Comparison of ENCODE assay signal across 19 cellular contexts in the genomic region with DNA sequence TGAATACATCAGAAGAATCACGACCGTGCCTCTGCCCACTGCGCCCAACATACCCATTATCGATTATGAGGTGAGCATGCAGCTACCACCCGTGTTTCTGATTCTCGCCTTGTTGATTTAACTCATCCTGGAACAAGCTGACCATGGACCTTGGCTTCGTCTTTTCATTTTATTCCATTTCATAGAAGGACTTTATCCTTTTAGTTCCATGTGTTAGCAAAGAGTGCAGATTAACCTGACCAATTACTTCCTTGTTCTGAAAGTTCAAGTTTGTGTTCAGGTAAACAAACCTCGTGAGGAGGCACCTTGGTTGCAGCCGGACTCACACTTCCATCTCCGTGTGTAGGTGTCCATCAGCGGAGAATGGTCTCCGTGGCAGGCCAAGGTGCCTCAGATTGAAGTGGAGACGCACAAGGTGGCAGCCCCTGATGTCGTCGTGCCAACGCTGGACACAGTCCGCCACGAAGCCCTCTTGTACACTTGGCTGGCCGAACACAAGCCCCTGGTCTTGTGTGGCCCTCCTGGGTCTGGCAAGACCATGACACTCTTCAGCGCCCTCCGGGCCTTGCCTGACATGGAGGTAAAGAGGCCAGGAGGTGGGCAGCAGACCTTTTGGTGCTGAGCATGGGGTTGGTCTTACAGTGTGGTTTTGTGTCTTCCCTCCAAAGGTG. TPM values are rescaled to one million over a fixed set of nuclear protein-coding genes. Genes with fewer than 3 reads are reported as not detected.
DNase-seq lines count a peak whose midpoint lies in the region; ATAC-seq and TF ChIP-seq lines count a peak whose summit lies in the region.
"Had no signal": no experiment of that assay in that cellular context is flagged by ENCODE, and none has a peak within 500 bp of the region (broad histone marks: within the 10 kb centered on the region; RNA-seq: fewer than 3 reads in every experiment).

No MANE protein-coding gene starts in this region.

- H3K27ac ChIP-seq in Panc1 (ENCODE audit: low read length), result no peak overlapping the region
- no peak overlapping the region for H3K27ac ChIP-seq in aorta (ENCODE audit: low read depth in 1 of 2, low read length in 2 of 2)
- no peak overlapping the region for H3K27ac ChIP-seq in hepatocyte

- POLR2A ChIA-PET in Panc1 (lab: Charles Lee), result no interaction called here

- H3K27me3 Mint-ChIP-seq in activated naive CD4-positive, alpha-beta T cell treated with anti-CD3 and anti-CD28 coated beads, Interleukin-2, amount 10 ng/mL, durations not matched to agents 7 days and 5 days, result no peaks in the 10 kb centered on the region

- CTCF ChIA-PET in activated naive CD4-positive, alpha-beta T cell treated with anti-CD3 and anti-CD28 coated beads, Interleukin-2, amount 10 ng/mL, durations not matched to agents 7 days and 5 days (lab: Charles Lee), result interaction anchor here (1.2 kb wide), 1 partner anchor 10 kb away, joined by 3 read pairs; no protein-coding TSS in a partner anchor
- CTCF ChIA-PET in Panc1 (lab: Charles Lee), result no interaction called here

- H3K36me3 ChIP-seq in Panc1 (ENCODE audit: control insufficient read depth, insufficient read depth, low read length) (peaks cover 25% of the 10 kb centered on the region), aorta (ENCODE audit: control insufficient read depth in 1 of 2, insufficient read depth in 2 of 2, low read length in 1 of 2) (peaks cover 9 to 28% of the 10 kb centered on the region in 2 donors), hepatocyte (replicated peaks; ENCODE audit: insufficient read depth, low read depth) (no peaks in the 10 kb centered on the region)

- no peaks in the 10 kb centered on the region for H3K9me3 Mint-ChIP-seq in activated naive CD4-positive, alpha-beta T cell treated with anti-CD3 and anti-CD28 coated beads, Interleukin-2, amount 50 U/mL, for 72 hours
- H3K9me3 Mint-ChIP-seq in activated naive CD4-positive, alpha-beta T cell treated with anti-CD3 and anti-CD28 coated beads, Interleukin-2, amount 10 ng/mL, durations not matched to agents 7 days and 5 days, result no peaks in the 10 kb centered on the region
- H3K9me3 Mint-ChIP-seq: CD8-positive, alpha-beta T cell had no signal

- H3K4me1 ChIP-seq in Panc1 (ENCODE audit: control insufficient read depth, insufficient read depth, low read length) (no peaks in the 10 kb centered on the region), aorta (ENCODE audit: control insufficient read depth in 1 of 2, insufficient read depth in 2 of 2, low read length in 2 of 2) (no peaks in the 10 kb centered on the region), hepatocyte (ENCODE audit: insufficient read depth) (no peaks in the 10 kb centered on the region)

- H3K4me3 Mint-ChIP-seq in activated naive CD4-positive, alpha-beta T cell treated with anti-CD3 and anti-CD28 coated beads, Interleukin-2, amount 10 ng/mL, durations not matched to agents 7 days and 5 days, result no peak overlapping the region
- H3K4me3 Mint-ChIP-seq: CD8-positive, alpha-beta T cell had no signal

- peaks cover 26% of the 10 kb centered on the region for H3K4me1 Mint-ChIP-seq in activated naive CD4-positive, alpha-beta T cell treated with anti-CD3 and anti-CD28 coated beads, Interleukin-2, amount 10 ng/mL, durations not matched to agents 7 days and 5 days

- H2AFZ ChIP-seq in hepatocyte, result no peak overlapping the region

- H3K4me2 ChIP-seq in hepatocyte, result no peak overlapping the region

- H3K4me3 ChIP-seq in Panc1 (ENCODE audit: low read depth in 2 of 2, low read length in 2 of 2) (no peak overlapping the region), aorta (ENCODE audit: low read length in 2 of 2) (no peak overlapping the region), hepatocyte (no peak overlapping the region)

- BruUV-seq in Panc1 (replicated peaks; lab: Mats Ljungman, UMichigan), result TSS peak; percentile 75

- ATAC-seq in activated naive CD4-positive, alpha-beta T cell treated with anti-CD3 and anti-CD28 coated beads, Interleukin-2, amount 50 U/mL, for 72 hours, result no peak
- ATAC-seq in Panc1 (no peak), left colon (peak; percentile 47), aorta (ENCODE audit: low FRiP score) (peak; percentile 27)
- ATAC-seq: CD8-positive, alpha-beta T cell had no signal

- no peak for DNase-seq in activated naive CD4-positive, alpha-beta T cell treated with anti-CD3 and anti-CD28 coated beads, Interleukin-2, amount 50 U/mL, for 72 hours (ENCODE audit: low spot score in 2 of 2)
- DNase-seq in activated naive CD4-positive, alpha-beta T cell treated with anti-CD3 and anti-CD28 coated beads, Interleukin-2, amount 10 ng/mL, durations not matched to agents 7 days and 5 days, result no peak
- DNase-seq in Panc1 (ENCODE audit: low read depth, low spot score), result no peak
- no peak for DNase-seq in left colon
- no peak for DNase-seq in aorta
- no peak for DNase-seq in nucleus accumbens (lab: John Stamatoyannopoulos, UW)
- DNase-seq in UCSD-AML1 (lab: John Stamatoyannopoulos, UW; ENCODE audit: unreplicated experiment), result no peak
- DNase-seq in hepatocyte (ENCODE audit: low spot score), result no peak
- DNase-seq: 8988T; AML-193; C1 segment of cervical spinal cord; CD8-positive, alpha-beta T cell; GDM1; NCI-H1092 treated with DMSO at 0.1 percent for 48 hours; NCI-H1436 treated with DMSO at 0.1 percent for 48 hours; NCI-H1930; NCI-H510A; NCI-H774; SHP77 had no signal

- intact Hi-C loops in Panc1 (cut with micrococcal nuclease; ENCODE audit: unreplicated experiment), result no loop called here
- intact Hi-C loops in left colon (cut with DNase I, micrococcal nuclease), result no loop called here
- intact Hi-C loops in aorta (cut with DNase I), result no loop called here

- H3K9me2 ChIP-seq in hepatocyte (replicated peaks; ENCODE audit: insufficient read depth), result no peaks in the 10 kb centered on the region

- H4K20me1 ChIP-seq in hepatocyte (ENCODE audit: insufficient read depth, poor library complexity, severe bottlenecking), result no peaks in the 10 kb centered on the region

- peak overlapping the region; percentile 60 to 90 for H3K27ac Mint-ChIP-seq in activated naive CD4-positive, alpha-beta T cell treated with anti-CD3 and anti-CD28 coated beads, Interleukin-2, amount 50 U/mL, for 72 hours
- H3K27ac Mint-ChIP-seq in activated naive CD4-positive, alpha-beta T cell treated with anti-CD3 and anti-CD28 coated beads, Interleukin-2, amount 10 ng/mL, durations not matched to agents 7 days and 5 days, result no peak overlapping the region
- H3K27ac Mint-ChIP-seq: CD8-positive, alpha-beta T cell had no signal

- TF ChIP-seq CTCF in Panc1 (IDR thresholded peaks at IDR 0.05) (no peak), hepatocyte (IDR thresholded peaks at IDR 0.05; ENCODE audit: poor library complexity) (no peak)

- in situ Hi-C loops in Panc1 (cut with HindIII; ENCODE audit: low pct_unique_long_range_greater_than_20kb, low sequenced_read_pairs), result no loop called here

- H3K36me3 Mint-ChIP-seq in activated naive CD4-positive, alpha-beta T cell treated with anti-CD3 and anti-CD28 coated beads, Interleukin-2, amount 50 U/mL, for 72 hours, result peaks cover 44 to 63% of the 10 kb centered on the region in 2 donors
- H3K36me3 Mint-ChIP-seq in activated naive CD4-positive, alpha-beta T cell treated with anti-CD3 and anti-CD28 coated beads, Interleukin-2, amount 10 ng/mL, durations not matched to agents 7 days and 5 days, result peaks cover 81% of the 10 kb centered on the region

- H3K27me3 ChIP-seq in Panc1 (ENCODE audit: control insufficient read depth, insufficient read depth, low read length) (no peaks in the 10 kb centered on the region), aorta (ENCODE audit: control insufficient read depth in 1 of 2, insufficient read depth in 2 of 2, low read length in 1 of 2) (no peaks in the 10 kb centered on the region), hepatocyte (no peaks in the 10 kb centered on the region)

- WGBS in aorta, 2 donors, result 95 to 96% methylated on average over 21 of the region's 21 CpGs
- 97% methylated on average over 21 of the region's 21 CpGs for WGBS in hepatocyte (ENCODE audit: low lambda C conversion rate, missing lambda C conversion rate)

- H3K79me2 ChIP-seq in hepatocyte, result no peaks in the 10 kb centered on the region

- no peaks in the 10 kb centered on the region for H3K9me3 ChIP-seq in Panc1 (ENCODE audit: control insufficient read depth, insufficient read depth, low read depth, low read length)
- no peaks in the 10 kb centered on the region for H3K9me3 ChIP-seq in aorta (ENCODE audit: control insufficient read depth, low read length)
- no peaks in the 10 kb centered on the region for H3K9me3 ChIP-seq in hepatocyte (ENCODE audit: low read depth)

RNA-seq across cellular contexts. Expression of a gene that starts 52.2 kb away (rescaled TPM):
- 100 to 1,000 TPM; 368 to 465 TPM for total RNA-seq in activated naive CD4-positive, alpha-beta T cell treated with anti-CD3 and anti-CD28 coated beads, Interleukin-2, amount 50 U/mL, for 72 hours
- total RNA-seq in Panc1 (2021; ENCODE audit: unreplicated experiment), result 382 TPM
- polyA plus RNA-seq in Panc1 (2012; ENCODE audit: insufficient read length), result 353 TPM
- total RNA-seq in left colon, result 100 to 1,000 TPM; 370 to 424 TPM
- total RNA-seq in aorta, result 100 to 1,000 TPM; 451 to 481 TPM
- polyA plus RNA-seq in aorta, result 100 to 1,000 TPM in 1 of 2 donors, 10 to 100 TPM in 1; 26.5 to 151 TPM
- total RNA-seq in hepatocyte, result 342 and 405 TPM in 2 replicates
- 141 and 164 TPM in 2 replicates for polyA plus RNA-seq in hepatocyte

Comparison
In these comparisons a context has a peak if more than half of its experiments do, and no peak if none do; other contexts are left out.
1. ATAC-seq: peak in left colon (single experiment) and aorta (single experiment); none in activated naive CD4-positive, alpha-beta T cell treated with anti-CD3 and anti-CD28 coated beads, Interleukin-2, amount 50 U/mL, for 72 hours (0 of 2) and Panc1 (single experiment).